In genomic region chr1:84753516-84754375, GRCh38 we compare ENCODE assay signal across 8 cellular contexts.
DNase-seq lines count a peak whose midpoint lies in the region; ATAC-seq, FAIRE-seq and TF ChIP-seq lines count a peak whose summit lies in the region.

No MANE protein-coding gene starts in this region.

- H3K27me3 ChIP-seq in CD4-positive, alpha-beta memory T cell (ENCODE audit: insufficient read depth, low read length): no peaks in the 10 kb centered on the region
- H3K27me3 ChIP-seq in OCI-LY1 (ENCODE audit: insufficient read depth, low read length) (0 out of 2 replicates have a peak, but pooled peaks cover 4% of the 10 kb centered on the region), esophagus squamous epithelium (no peaks in the 10 kb centered on the region)

- no peaks in the 10 kb centered on the region for H3K79me2 ChIP-seq in OCI-LY1 (ENCODE audit: insufficient read depth, low read length)

- peak; percentile 83 for ATAC-seq in GM19438 (IDR thresholded peaks at IDR 0.05; ENCODE audit: low read depth, unreplicated experiment)

- no peaks in the 10 kb centered on the region for H3K36me3 Mint-ChIP-seq in CD4-positive, alpha-beta memory T cell
- no peaks in the 10 kb centered on the region for H3K36me3 Mint-ChIP-seq in nephron (ENCODE audit: low read depth)

- H3K36me3 ChIP-seq in CD4-positive, alpha-beta memory T cell (ENCODE audit: insufficient read depth, low read length): no peaks in the 10 kb centered on the region
- H3K36me3 ChIP-seq in OCI-LY1 (ENCODE audit: insufficient read depth, low read length) (no peaks in the 10 kb centered on the region), esophagus squamous epithelium (no peaks in the 10 kb centered on the region)

- peak; percentile 98 for TF ChIP-seq CTCF in OCI-LY1 (IDR thresholded peaks at IDR 0.05; ENCODE audit: low read length)
- TF ChIP-seq CTCF in esophagus squamous epithelium (IDR thresholded peaks at IDR 0.05): peak; percentile 66 to 95 (median 92)
- peak; percentile 97 for TF ChIP-seq CTCF in nephron (IDR thresholded peaks at IDR 0.05; ENCODE audit: unreplicated experiment in 3 of 3)

- peak; percentile 9 for FAIRE-seq in HTR-8/SVneo (lab: Jason Lieb, UNC)

- peak overlapping the region in 2 of 8 donors; percentile 0 to 17 for H3K4me3 Mint-ChIP-seq in CD4-positive, alpha-beta memory T cell
- no peak overlapping the region for H3K4me3 Mint-ChIP-seq in nephron

- H3K27me3 Mint-ChIP-seq in CD4-positive, alpha-beta memory T cell: peaks cover 12 to 26% of the 10 kb centered on the region in 2 donors
- no peaks in the 10 kb centered on the region for H3K27me3 Mint-ChIP-seq in nephron (ENCODE audit: low read depth)

- CTCF ChIA-PET in CD4-positive, alpha-beta memory T cell (lab: Charles Lee; ENCODE audit: partially characterized antibody): interaction anchor here (0.6 to 4.0 kb wide), 55 partner anchors 9 to 852 kb away, joined by 3 to 35 read pairs (median 4); partner anchors contain the start of gene PRKACB

- H3F3A ChIP-seq in OCI-LY1 (ENCODE audit: insufficient read depth, low read length): no peaks in the 10 kb centered on the region

- no peaks in the 10 kb centered on the region for H4K20me1 ChIP-seq in OCI-LY1 (ENCODE audit: insufficient read depth, low read length)

- TF ChIP-seq POLR2A in esophagus squamous epithelium (IDR thresholded peaks at IDR 0.05): no peak

- intact Hi-C loops in CD4-positive, alpha-beta memory T cell (cut with micrococcal nuclease): loop anchor here (1.0 to 5.0 kb wide), 7 partner anchors 85 to 848 kb away; no protein-coding TSS in a partner anchor
- intact Hi-C loops in esophagus squamous epithelium (cut with DNase I): loop anchor here (5.0 kb wide), 1 partner anchor 311 kb away; no protein-coding TSS in a partner anchor

- H3K9me3 ChIP-seq in CD4-positive, alpha-beta memory T cell (ENCODE audit: control insufficient read depth in 1 of 2, low read length in 2 of 2): no peaks in the 10 kb centered on the region
- H3K9me3 ChIP-seq in OCI-LY1 (ENCODE audit: low read length) (no peaks in the 10 kb centered on the region), esophagus squamous epithelium (no peaks in the 10 kb centered on the region)

- 46 to 48% methylated on average over 13 to 16 of the region's 16 CpGs for WGBS in esophagus squamous epithelium, 2 donors

- no peak overlapping the region for H3K27ac ChIP-seq in CD4-positive, alpha-beta memory T cell (ENCODE audit: low read depth, low read length)
- H3K27ac ChIP-seq in OCI-LY1 (ENCODE audit: low read depth, low read length, poor library complexity, severe bottlenecking): no peak overlapping the region
- no peak overlapping the region for H3K27ac ChIP-seq in esophagus squamous epithelium

- no peaks in the 10 kb centered on the region for H3K4me1 ChIP-seq in CD4-positive, alpha-beta memory T cell (ENCODE audit: insufficient read depth, low read length)
- H3K4me1 ChIP-seq in OCI-LY1 (ENCODE audit: insufficient read depth, low read length, severe bottlenecking) (no peaks in the 10 kb centered on the region), esophagus squamous epithelium (peaks cover 1 to 31% (median 5%) of the 10 kb centered on the region in 3 donors)

- H3K4me3 ChIP-seq in CD4-positive, alpha-beta memory T cell (ENCODE audit: low read length in 2 of 2): no peak overlapping the region
- H3K4me3 ChIP-seq in OCI-LY1 (ENCODE audit: low read depth, low read length, poor library complexity, severe bottlenecking) (no peak overlapping the region), esophagus squamous epithelium (no peak overlapping the region)

- peaks cover 0 to 8% (median 4%) of the 10 kb centered on the region in 4 donors for H3K4me1 Mint-ChIP-seq in CD4-positive, alpha-beta memory T cell
- H3K4me1 Mint-ChIP-seq in nephron: peaks cover 4% of the 10 kb centered on the region

- H3K4me2 ChIP-seq in OCI-LY1 (ENCODE audit: low read length): no peak overlapping the region

- H3K27ac Mint-ChIP-seq in CD4-positive, alpha-beta memory T cell: peak overlapping the region in 1 of 7 donors; percentile 77
- peak overlapping the region in 1 of 3 experiments; percentile 16 for H3K27ac Mint-ChIP-seq in nephron

- no peak overlapping the region for H3K9ac ChIP-seq in OCI-LY1 (ENCODE audit: low read length)

- H2AFZ ChIP-seq in OCI-LY1 (ENCODE audit: low read length): no peak overlapping the region

- peak; percentile 61 to 70 (median 65) for DNase-seq in CD4-positive, alpha-beta memory T cell
- DNase-seq in HTR-8/SVneo (ENCODE audit: insufficient read length, low spot score) (peak; percentile 67), activated T-cell treated with anti-CD3 and anti-CD28 coated beads for 48 hours (ENCODE audit: low read depth) (peak; percentile 69), esophagus squamous epithelium (lab: John Stamatoyannopoulos, UW) (no peak)
- peak; percentile 62 for DNase-seq in stimulated activated naive CD4-positive, alpha-beta T cell treated with Interleukin-2 at 50 U/mL for 16 hours (lab: John Stamatoyannopoulos, UW)

- H3K9me3 Mint-ChIP-seq in CD4-positive, alpha-beta memory T cell: no peaks in the 10 kb centered on the region
- H3K9me3 Mint-ChIP-seq in nephron: no peaks in the 10 kb centered on the region

- H3K9me2 ChIP-seq in OCI-LY1 (ENCODE audit: low read depth, low read length): no peaks in the 10 kb centered on the region

- POLR2A ChIA-PET in CD4-positive, alpha-beta memory T cell (lab: Charles Lee; ENCODE audit: partially characterized antibody): interaction anchor here (1.5 kb wide), 1 partner anchor 311 kb away, joined by 7 read pairs; no protein-coding TSS in a partner anchor
